In the genomic region with DNA sequence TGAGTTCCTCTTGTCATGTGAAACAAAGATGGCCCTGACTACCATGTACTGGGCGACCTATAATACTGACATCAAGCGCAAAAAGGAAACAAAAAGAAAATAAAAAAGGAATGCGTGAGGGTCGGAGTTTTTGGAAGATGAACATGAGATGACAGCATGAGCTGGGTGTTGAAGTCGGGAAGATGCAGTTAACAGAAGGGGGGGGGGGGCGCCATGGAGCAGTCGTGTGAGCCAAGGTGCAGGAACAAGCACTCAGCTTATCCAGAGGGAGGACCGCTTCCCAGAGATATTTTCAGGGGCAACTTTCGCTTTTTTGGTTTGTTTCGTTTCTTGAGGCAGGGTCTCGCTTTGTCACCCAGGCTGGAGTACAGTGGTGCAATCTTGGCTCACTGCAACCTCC, we compare ENCODE assay signal across 12 cellular contexts.
DNase-seq lines count a peak whose midpoint lies in the region; ATAC-seq and TF ChIP-seq lines count a peak whose summit lies in the region.
"Had no signal": no experiment of that assay in that cellular context is flagged by ENCODE, and none has a peak within 500 bp of the region (broad histone marks: within the 10 kb centered on the region; RNA-seq: fewer than 3 reads in every experiment).

No MANE protein-coding gene starts in this region.

- no peaks in the 10 kb centered on the region for H3K9me3 Mint-ChIP-seq in neural crest cell
- H3K9me3 Mint-ChIP-seq: naive B cell had no signal

- H3K27ac Mint-ChIP-seq in neural crest cell (ENCODE audit: unreplicated experiment) = no peak overlapping the region

- H3K4me1 Mint-ChIP-seq in neural crest cell = peaks cover 20% of the 10 kb centered on the region
- H3K4me1 Mint-ChIP-seq: naive B cell had no signal

- H3K36me3 ChIP-seq in GM06990 (ENCODE audit: control insufficient read depth, insufficient read depth, low read length) = no peaks in the 10 kb centered on the region
- H3K36me3 ChIP-seq: BLaER1 treated with 17β-estradiol and CSF1 and Interleukin-3, amounts not matched to agents 10 nM and 100 nM; right atrium auricular region had no signal

- H3K27me3 Mint-ChIP-seq in neural crest cell (ENCODE audit: low read depth) = peaks cover 2% of the 10 kb centered on the region

- no peak overlapping the region for H3K4me3 ChIP-seq in GM06990 (replicated peaks; ENCODE audit: low read depth, low read length)
- H3K4me3 ChIP-seq in LNCaP clone FGC (ENCODE audit: low read depth, low read length) = no peak overlapping the region
- H3K4me3 ChIP-seq in choroid plexus epithelial cell (ENCODE audit: low read depth, low read length) = no peak overlapping the region
- H3K4me3 ChIP-seq: BLaER1 treated with 17β-estradiol and CSF1 and Interleukin-3, amounts not matched to agents 10 nM and 100 nM; right atrium auricular region had no signal

- H3K36me3 Mint-ChIP-seq in neural crest cell (ENCODE audit: low read depth) = no peaks in the 10 kb centered on the region
- H3K36me3 Mint-ChIP-seq: naive B cell had no signal

- no peaks in the 10 kb centered on the region; the same call in 1 of the 2 replicates for H3K27me3 ChIP-seq in GM06990 (replicated peaks; ENCODE audit: control insufficient read depth, insufficient read depth, low read length)
- H3K27me3 ChIP-seq: BLaER1 treated with 17β-estradiol and CSF1 and Interleukin-3, amounts not matched to agents 10 nM and 100 nM; right atrium auricular region had no signal

- DNase-seq in GM06990 (ENCODE audit: extremely low read depth, insufficient read length) (no peak), LNCaP clone FGC (ENCODE audit: low read depth) (no peak), choroid plexus epithelial cell (ENCODE audit: low read depth) (no peak), neural crest cell (ENCODE audit: low read depth, low spot score) (no peak), germinal center (ENCODE audit: low spot score) (no peak), NCI-H2107 (lab: John Stamatoyannopoulos, UW) (no peak), NOMO-1 treated with dmso at 0.1 percent for 144 hours (lab: John Stamatoyannopoulos, UW; ENCODE audit: unreplicated experiment) (no peak)
- DNase-seq: naive B cell; stimulated activated CD8-positive, alpha-beta memory T cell treated with anti-CD3 and anti-CD28 coated beads, Interleukin-4, amount 100 ng/mL, for 48 hours had no signal

- TF ChIP-seq CTCF in GM06990 (IDR thresholded peaks at IDR 0.05; ENCODE audit: insufficient read depth, low read length, poor library complexity, severe bottlenecking) (peak; percentile 29), LNCaP clone FGC (IDR thresholded peaks at IDR 0.05; ENCODE audit: control insufficient read depth, extremely low read depth, insufficient read depth) (peak; percentile 9; the same call in 1 of the 2 replicates), choroid plexus epithelial cell (conservative IDR thresholded peaks at IDR 0.05; ENCODE audit: low read depth, low read length) (peak; percentile 28), neural crest cell (conservative IDR thresholded peaks at IDR 0.05) (peak; percentile 29)

- no peak for ATAC-seq in esophagus mucosa

- H3K4me3 Mint-ChIP-seq in neural crest cell = no peak overlapping the region
- H3K4me3 Mint-ChIP-seq: naive B cell had no signal
